18 cellular contexts compared by ENCODE assay signal in genomic region chr12:131619736-131620506, GRCh38.
DNase-seq lines count a peak whose midpoint lies in the region; ATAC-seq, FAIRE-seq and TF ChIP-seq lines count a peak whose summit lies in the region.
"Had no signal": no experiment of that assay in that cellular context is flagged by ENCODE, and none has a peak within 500 bp of the region (broad histone marks: within the 10 kb centered on the region; RNA-seq: fewer than 3 reads in every experiment).

No MANE protein-coding gene starts in this region.

- WGBS in spleen, 5 donors, result 79 to 91% (median 86%) methylated on average over 18 to 21 of the region's 21 CpGs

- peak overlapping the region; percentile 66 for H3K27ac Mint-ChIP-seq in astrocyte (ENCODE audit: unreplicated experiment)
- H3K27ac Mint-ChIP-seq: GM23338, H9 had no signal

- H3K4me3 Mint-ChIP-seq in astrocyte (ENCODE audit: unreplicated experiment), result no peak overlapping the region
- H3K4me3 Mint-ChIP-seq: CD4-positive, alpha-beta memory T cell; GM23338; H9 had no signal

- H4K20me1 ChIP-seq in astrocyte (ENCODE audit: insufficient read depth, low read length), result no peaks in the 10 kb centered on the region

- no peak for FAIRE-seq in astrocyte (lab: Jason Lieb, UNC)
- FAIRE-seq: A549, GM12878, GM18507 had no signal

- H3K4me3 ChIP-seq in astrocyte (ENCODE audit: insufficient read depth, low read depth, low read length), result no peak overlapping the region
- H3K4me3 ChIP-seq in spleen, result no peak overlapping the region
- H3K4me3 ChIP-seq: A549, GM12878, GM23338 had no signal

- no peaks in the 10 kb centered on the region for H3K79me2 ChIP-seq in astrocyte (ENCODE audit: insufficient read depth, low read length)

- H3K4me1 ChIP-seq in astrocyte (ENCODE audit: insufficient read depth, low read length) (no peaks in the 10 kb centered on the region), spleen (no peaks in the 10 kb centered on the region)
- H3K4me1 ChIP-seq: A549, BE2C had no signal

- TF ChIP-seq POLR2A in spleen (IDR thresholded peaks at IDR 0.05), result no peak

- intact Hi-C loops in spleen (cut with DNase I; ENCODE audit: low total_unique reads), result no loop called here

- CTCF ChIA-PET in RWPE1 (lab: Yijun Ruan, JAX), result no interaction called here

- H3K27me3 Mint-ChIP-seq in astrocyte (ENCODE audit: low read depth, unreplicated experiment), result peaks cover 20% of the 10 kb centered on the region

- H3K27me3 ChIP-seq in astrocyte (ENCODE audit: insufficient read depth, low read length), result no peaks in the 10 kb centered on the region
- H3K27me3 ChIP-seq in layer of hippocampus (ENCODE audit: control insufficient read depth, insufficient read depth, low read length), result no peaks in the 10 kb centered on the region
- H3K27me3 ChIP-seq in spleen (replicated peaks in 1 of 7), result peaks cover 0 to 67% (median 12%) of the 10 kb centered on the region in 7 donors
- H3K27me3 ChIP-seq: BE2C had no signal

- no peak for ATAC-seq in GM19324 (IDR thresholded peaks at IDR 0.05; ENCODE audit: low FRiP score, unreplicated experiment)
- ATAC-seq: GM12878 had no signal

- no peak for DNase-seq in astrocyte (ENCODE audit: low read depth)
- DNase-seq in spleen, result peak; percentile 51
- DNase-seq in NCI-H1436 (lab: John Stamatoyannopoulos, UW), result no peak
- no peak for DNase-seq in RWPE1 (ENCODE audit: low spot score)
- DNase-seq in stimulated activated naive CD4-positive, alpha-beta T cell (lab: John Stamatoyannopoulos, UW), result no peak
- DNase-seq: CD4-positive, alpha-beta memory T cell; DMS79 had no signal

- H2AFZ ChIP-seq in astrocyte (ENCODE audit: low read depth, low read length), result no peak overlapping the region
- H2AFZ ChIP-seq: GM23338 had no signal

- no peaks in the 10 kb centered on the region for H3K36me3 Mint-ChIP-seq in astrocyte (ENCODE audit: low read depth, unreplicated experiment)
- H3K36me3 Mint-ChIP-seq: CD4-positive, alpha-beta memory T cell had no signal

- TF ChIP-seq CTCF in astrocyte (IDR thresholded peaks at IDR 0.05; ENCODE audit: insufficient read depth, low read depth, low read length), result no peak
- no peak for TF ChIP-seq CTCF in spleen (IDR thresholded peaks at IDR 0.05 in 8 of 11, conservative IDR thresholded peaks at IDR 0.05 in 3 of 11)
- TF ChIP-seq CTCF in RWPE1 (conservative IDR thresholded peaks at IDR 0.05; ENCODE audit: low read depth), result no peak

- POLR2A ChIA-PET in RWPE1 (lab: Yijun Ruan, JAX; ENCODE audit: low non-redundant PET), result no interaction called here

- no peaks in the 10 kb centered on the region for H3K9me3 Mint-ChIP-seq in astrocyte (ENCODE audit: unreplicated experiment)
- H3K9me3 Mint-ChIP-seq: GM23338, H9 had no signal

- peaks cover 9% of the 10 kb centered on the region for H3K4me1 Mint-ChIP-seq in astrocyte (ENCODE audit: low read depth, unreplicated experiment)

- H3K27ac ChIP-seq in astrocyte (ENCODE audit: low read depth, low read length) (no peak overlapping the region), cingulate gyrus (ENCODE audit: low read depth, low read length) (peak overlapping the region; percentile 47), layer of hippocampus (ENCODE audit: low read depth, low read length) (peak overlapping the region; percentile 38), spleen (no peak overlapping the region), RWPE1 (no peak overlapping the region)
- H3K27ac ChIP-seq: A549, C4-2B, HL-60 had no signal

- H3K9ac ChIP-seq in astrocyte (ENCODE audit: low read length), result no peak overlapping the region

- no peak overlapping the region for H3K4me2 ChIP-seq in astrocyte (ENCODE audit: low read length)
- H3K4me2 ChIP-seq: A549, GM23338 had no signal

- H3K36me3 ChIP-seq in astrocyte (ENCODE audit: insufficient read depth, low read length), result no peaks in the 10 kb centered on the region
- H3K36me3 ChIP-seq in spleen, result no peaks in the 10 kb centered on the region
- H3K36me3 ChIP-seq: BE2C had no signal

- H3K9me3 ChIP-seq in astrocyte (ENCODE audit: insufficient read depth, low read depth, low read length) (no peaks in the 10 kb centered on the region), spleen (no peaks in the 10 kb centered on the region)
- H3K9me3 ChIP-seq: A549, BE2C had no signal

Comparison
In these comparisons a context has a peak if more than half of its experiments do, and no peak if none do; other contexts are left out.
1. H3K27ac ChIP-seq: peak in cingulate gyrus (single experiment) and layer of hippocampus (single experiment); none in astrocyte (single experiment), spleen (0 of 8) and RWPE1 (single experiment).